In the genomic region with DNA sequence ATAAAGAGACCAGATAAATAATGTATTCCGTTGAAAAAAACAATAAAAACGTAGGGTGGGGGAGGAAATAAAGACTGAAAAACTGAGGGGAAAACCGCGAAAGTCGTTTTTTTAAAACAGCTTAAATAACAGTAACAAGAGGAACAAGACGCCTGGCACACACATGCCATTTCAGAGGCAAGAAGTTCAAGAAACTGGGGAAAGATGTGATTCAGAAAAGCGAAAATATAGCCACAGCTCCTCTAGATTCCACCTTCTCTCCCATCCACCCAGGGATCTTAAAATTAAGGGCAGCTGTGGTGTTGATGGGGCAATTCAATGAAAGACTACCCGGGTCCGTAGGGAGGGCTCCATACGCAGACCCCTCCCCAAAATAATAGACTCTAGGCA, we compare ENCODE assay signal across 8 cellular contexts. TPM values are rescaled to one million over a fixed set of nuclear protein-coding genes. Genes with fewer than 3 reads are reported as not detected.
DNase-seq lines count a peak whose midpoint lies in the region; ATAC-seq and TF ChIP-seq lines count a peak whose summit lies in the region.

No MANE protein-coding gene starts in this region.

- H3K9me3 ChIP-seq in SK-N-SH (no peaks in the 10 kb centered on the region), stomach smooth muscle (ENCODE audit: control insufficient read depth in 2 of 2, low read length in 2 of 2) (no peaks in the 10 kb centered on the region)

- peaks cover 4% of the 10 kb centered on the region for H3K36me3 Mint-ChIP-seq in activated CD8-positive, alpha-beta T cell treated with anti-CD3 and anti-CD28 coated beads, Interleukin-2, amount 10 ng/mL, durations not matched to agents 7 days and 5 days (ENCODE audit: low read depth)
- no peaks in the 10 kb centered on the region for H3K36me3 Mint-ChIP-seq in immature natural killer cell

- CTCF ChIA-PET in SK-N-SH (lab: Yijun Ruan, JAX): no interaction called here
- CTCF ChIA-PET in activated CD8-positive, alpha-beta T cell treated with anti-CD3 and anti-CD28 coated beads, Interleukin-2, amount 10 ng/mL, durations not matched to agents 7 days and 5 days (lab: Charles Lee): interaction anchor here (0.8 to 1.4 kb wide), 3 partner anchors 48 to 72 kb away, joined by 3 to 5 read pairs (median 3); no protein-coding TSS in a partner anchor

- TF ChIP-seq CTCF in SK-N-SH (IDR thresholded peaks at IDR 0.05): no peak

- H3K4me3 Mint-ChIP-seq in activated CD8-positive, alpha-beta T cell treated with anti-CD3 and anti-CD28 coated beads, Interleukin-2, amount 10 ng/mL, durations not matched to agents 7 days and 5 days: peak overlapping the region; percentile 74
- H3K4me3 Mint-ChIP-seq in immature natural killer cell: peak overlapping the region; percentile 69 to 86 (median 83)

- peaks cover 10% of the 10 kb centered on the region for H3K27me3 Mint-ChIP-seq in activated CD8-positive, alpha-beta T cell treated with anti-CD3 and anti-CD28 coated beads, Interleukin-2, amount 10 ng/mL, durations not matched to agents 7 days and 5 days (ENCODE audit: low read depth)
- H3K27me3 Mint-ChIP-seq in immature natural killer cell (ENCODE audit: low read depth in 3 of 3): peaks cover 3 to 5% (median 4%) of the 10 kb centered on the region in 3 donors

- no peak overlapping the region for H3K27ac Mint-ChIP-seq in activated CD8-positive, alpha-beta T cell treated with anti-CD3 and anti-CD28 coated beads, Interleukin-2, amount 10 ng/mL, durations not matched to agents 7 days and 5 days
- peak overlapping the region in 4 of 6 donors; percentile 0 to 61 (median 14) for H3K27ac Mint-ChIP-seq in immature natural killer cell

- H4K20me1 ChIP-seq in SK-N-SH (ENCODE audit: insufficient read depth): no peaks in the 10 kb centered on the region

- no peak for TF ChIP-seq RAD21 in SK-N-SH (IDR thresholded peaks at IDR 0.05; ENCODE audit: low read length)

- DNase-seq in SK-N-SH: no peak
- no peak for DNase-seq in activated CD8-positive, alpha-beta T cell treated with anti-CD3 and anti-CD28 coated beads, Interleukin-2, amount 10 ng/mL, durations not matched to agents 7 days and 5 days
- DNase-seq in immature natural killer cell: no peak
- DNase-seq in DMS153 (lab: John Stamatoyannopoulos, UW): no peak
- no peak for DNase-seq in HuH-7 (ENCODE audit: low spot score)

- peak overlapping the region; percentile 76 for H3K4me2 ChIP-seq in SK-N-SH

- no peaks in the 10 kb centered on the region for H3K79me2 ChIP-seq in SK-N-SH (ENCODE audit: insufficient read depth)

- H3K4me1 ChIP-seq in SK-N-SH (ENCODE audit: control insufficient read depth in 1 of 2, insufficient read depth in 2 of 2, low read depth in 1 of 2, low read length in 1 of 2) (peaks cover 0 to 5% of the 10 kb centered on the region in 2 experiments; a peak in 1 of 4 replicates), stomach smooth muscle (ENCODE audit: control insufficient read depth, insufficient read depth, low read length) (peaks cover 11% of the 10 kb centered on the region)

- no peak overlapping the region for H3K4me3 ChIP-seq in SK-N-SH (ENCODE audit: low read depth in 2 of 2, low read length in 1 of 2)
- H3K4me3 ChIP-seq in stomach smooth muscle (ENCODE audit: low read length in 2 of 2): peak overlapping the region; percentile 78 to 86

- H3K27ac ChIP-seq in SK-N-SH (ENCODE audit: low read depth in 2 of 2, low read length in 1 of 2) (no peak overlapping the region), stomach smooth muscle (ENCODE audit: low read length) (no peak overlapping the region)

- ATAC-seq in SK-N-SH treated with all-trans-retinoic acid at 6 μM for 48 hours: no peak
- ATAC-seq in activated CD8-positive, alpha-beta T cell treated with anti-CD3 and anti-CD28 coated beads, Interleukin-2, amount 10 ng/mL, durations not matched to agents 7 days and 5 days: no peak
- ATAC-seq in HG03457 (IDR thresholded peaks at IDR 0.05; ENCODE audit: unreplicated experiment): no peak

- no peaks in the 10 kb centered on the region for H3K9me2 ChIP-seq in SK-N-SH

- no peak overlapping the region for H3K9ac ChIP-seq in SK-N-SH
- H3K9ac ChIP-seq in stomach smooth muscle (ENCODE audit: low read length in 2 of 2): peak overlapping the region; percentile 42 to 72

- POLR2A ChIA-PET in SK-N-SH (lab: Yijun Ruan, JAX): no interaction called here
- POLR2A ChIA-PET in activated CD8-positive, alpha-beta T cell treated with anti-CD3 and anti-CD28 coated beads, Interleukin-2, amount 10 ng/mL, durations not matched to agents 7 days and 5 days (lab: Charles Lee): no interaction called here

- H3K9me3 Mint-ChIP-seq in activated CD8-positive, alpha-beta T cell treated with anti-CD3 and anti-CD28 coated beads, Interleukin-2, amount 10 ng/mL, durations not matched to agents 7 days and 5 days (ENCODE audit: insufficient read depth): peaks cover under 1% of the 10 kb centered on the region
- peaks cover 0 to 2% (median 0%) of the 10 kb centered on the region in 6 donors for H3K9me3 Mint-ChIP-seq in immature natural killer cell

- H3K36me3 ChIP-seq in SK-N-SH (replicated peaks in 1 of 2; ENCODE audit: control insufficient read depth in 1 of 2, insufficient read depth in 2 of 2, low read length in 1 of 2) (no peaks in the 10 kb centered on the region), stomach smooth muscle (ENCODE audit: control insufficient read depth in 2 of 2, insufficient read depth in 2 of 2, low read length in 2 of 2) (no peaks in the 10 kb centered on the region)

- 14% methylated on average over 10 of the region's 10 CpGs for WGBS in SK-N-SH (ENCODE audit: low lambda C conversion rate)

- no peak for TF ChIP-seq EP300 in SK-N-SH (IDR thresholded peaks at IDR 0.05; ENCODE audit: borderline replicate concordance in 1 of 2, low read depth in 1 of 2, low read length in 1 of 2)

- H3F3A ChIP-seq in SK-N-SH (replicated peaks; ENCODE audit: insufficient read depth): peaks cover 7% of the 10 kb centered on the region

- H3K4me1 Mint-ChIP-seq in activated CD8-positive, alpha-beta T cell treated with anti-CD3 and anti-CD28 coated beads, Interleukin-2, amount 10 ng/mL, durations not matched to agents 7 days and 5 days (ENCODE audit: low read depth): peaks cover 17% of the 10 kb centered on the region
- H3K4me1 Mint-ChIP-seq in immature natural killer cell: peaks cover 17 to 20% of the 10 kb centered on the region in 2 donors

- peaks cover 36% of the 10 kb centered on the region; the same call in 1 of the 2 replicates for H3K27me3 ChIP-seq in SK-N-SH (ENCODE audit: insufficient read depth)
- H3K27me3 ChIP-seq in stomach smooth muscle (ENCODE audit: control insufficient read depth in 1 of 2, insufficient read depth in 2 of 2, low read length in 2 of 2): no peaks in the 10 kb centered on the region

- no peak overlapping the region for H2AFZ ChIP-seq in SK-N-SH (ENCODE audit: low read depth)

TF ChIP-seq in SK-N-SH, 30 proteins besides CTCF, POLR2A, EP300 and RAD21 (continues in another document):
- no peak for TF ChIP-seq TCF12 (IDR thresholded peaks at IDR 0.05)
- TF ChIP-seq, protein P1, sequence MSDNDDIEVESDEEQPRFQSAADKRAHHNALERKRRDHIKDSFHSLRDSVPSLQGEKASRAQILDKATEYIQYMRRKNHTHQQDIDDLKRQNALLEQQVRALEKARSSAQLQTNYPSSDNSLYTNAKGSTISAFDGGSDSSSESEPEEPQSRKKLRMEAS (IDR thresholded peaks at IDR 0.05; ENCODE audit: low read depth): no peak
- TF ChIP-seq, protein P2, sequence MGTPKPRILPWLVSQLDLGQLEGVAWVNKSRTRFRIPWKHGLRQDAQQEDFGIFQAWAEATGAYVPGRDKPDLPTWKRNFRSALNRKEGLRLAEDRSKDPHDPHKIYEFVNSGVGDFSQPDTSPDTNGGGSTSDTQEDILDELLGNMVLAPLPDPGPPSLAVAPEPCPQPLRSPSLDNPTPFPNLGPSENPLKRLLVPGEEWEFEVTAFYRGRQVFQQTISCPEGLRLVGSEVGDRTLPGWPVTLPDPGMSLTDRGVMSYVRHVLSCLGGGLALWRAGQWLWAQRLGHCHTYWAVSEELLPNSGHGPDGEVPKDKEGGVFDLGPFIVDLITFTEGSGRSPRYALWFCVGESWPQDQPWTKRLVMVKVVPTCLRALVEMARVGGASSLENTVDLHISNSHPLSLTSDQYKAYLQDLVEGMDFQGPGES (IDR thresholded peaks at IDR 0.05; ENCODE audit: low read depth, low read length): no peak
- no peak for TF ChIP-seq FOXJ3 (CRISPR knock-in tag; IDR thresholded peaks at IDR 0.05)
- TF ChIP-seq RXRA (IDR thresholded peaks at IDR 0.05; ENCODE audit: borderline replicate concordance, low read depth): no peak
- TF ChIP-seq SIN3A (IDR thresholded peaks at IDR 0.05; ENCODE audit: borderline replicate concordance, low read depth, low read length): no peak
- TF ChIP-seq POLR2AphosphoS5 (IDR thresholded peaks at IDR 0.05; ENCODE audit: low read depth, low read length): no peak

TF ChIP-seq in SK-N-SH treated with all-trans-retinoic acid at 6 μM for 48 hours, 23 proteins besides CTCF, POLR2A, EP300 and RAD21 (continues in another document):
- no peak for TF ChIP-seq ISL1 (CRISPR knock-in tag; IDR thresholded peaks at IDR 0.05)
- TF ChIP-seq, protein P3, sequence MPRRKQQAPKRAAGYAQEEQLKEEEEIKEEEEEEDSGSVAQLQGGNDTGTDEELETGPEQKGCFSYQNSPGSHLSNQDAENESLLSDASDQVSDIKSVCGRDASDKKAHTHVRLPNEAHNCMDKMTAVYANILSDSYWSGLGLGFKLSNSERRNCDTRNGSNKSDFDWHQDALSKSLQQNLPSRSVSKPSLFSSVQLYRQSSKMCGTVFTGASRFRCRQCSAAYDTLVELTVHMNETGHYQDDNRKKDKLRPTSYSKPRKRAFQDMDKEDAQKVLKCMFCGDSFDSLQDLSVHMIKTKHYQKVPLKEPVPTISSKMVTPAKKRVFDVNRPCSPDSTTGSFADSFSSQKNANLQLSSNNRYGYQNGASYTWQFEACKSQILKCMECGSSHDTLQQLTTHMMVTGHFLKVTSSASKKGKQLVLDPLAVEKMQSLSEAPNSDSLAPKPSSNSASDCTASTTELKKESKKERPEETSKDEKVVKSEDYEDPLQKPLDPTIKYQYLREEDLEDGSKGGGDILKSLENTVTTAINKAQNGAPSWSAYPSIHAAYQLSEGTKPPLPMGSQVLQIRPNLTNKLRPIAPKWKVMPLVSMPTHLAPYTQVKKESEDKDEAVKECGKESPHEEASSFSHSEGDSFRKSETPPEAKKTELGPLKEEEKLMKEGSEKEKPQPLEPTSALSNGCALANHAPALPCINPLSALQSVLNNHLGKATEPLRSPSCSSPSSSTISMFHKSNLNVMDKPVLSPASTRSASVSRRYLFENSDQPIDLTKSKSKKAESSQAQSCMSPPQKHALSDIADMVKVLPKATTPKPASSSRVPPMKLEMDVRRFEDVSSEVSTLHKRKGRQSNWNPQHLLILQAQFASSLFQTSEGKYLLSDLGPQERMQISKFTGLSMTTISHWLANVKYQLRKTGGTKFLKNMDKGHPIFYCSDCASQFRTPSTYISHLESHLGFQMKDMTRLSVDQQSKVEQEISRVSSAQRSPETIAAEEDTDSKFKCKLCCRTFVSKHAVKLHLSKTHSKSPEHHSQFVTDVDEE (CRISPR knock-in tag; IDR thresholded peaks at IDR 0.05): no peak
- no peak for TF ChIP-seq SNAI2 (CRISPR knock-in tag; IDR thresholded peaks at IDR 0.05)

RNA-seq across cellular contexts. Expression of a gene that starts 1.3 kb away (rescaled TPM):
- polyA plus RNA-seq in SK-N-SH (2012; rRNA removed) (1.4 and 1.9 TPM in 2 replicates), immature natural killer cell (1 to 10 TPM in 1 of 3 donors, under 1 TPM in 1, not detected in 1; 0.81 to 1.3 TPM)
- 1.5 and 1.9 TPM in 2 replicates for polyA plus RNA-seq in SK-N-SH (2012; cell fraction: cytosol; rRNA removed)
- polyA plus RNA-seq in SK-N-SH (2012; cell fraction: nucleus; rRNA removed): 2.3 and 4.1 TPM in 2 replicates
- total RNA-seq in activated CD8-positive, alpha-beta T cell treated with anti-CD3 and anti-CD28 coated beads, Interleukin-2, amount 10 ng/mL, durations not matched to agents 7 days and 5 days: 10 to 100 TPM; 18.0 to 23.6 TPM

Comparison
In these comparisons a context has a peak if more than half of its experiments do, and no peak if none do; other contexts are left out.
1. H3K4me3 ChIP-seq: peak in stomach smooth muscle (2 of 2); none in SK-N-SH (0 of 2).